21 cellular contexts compared by ENCODE assay signal in the genomic region with DNA sequence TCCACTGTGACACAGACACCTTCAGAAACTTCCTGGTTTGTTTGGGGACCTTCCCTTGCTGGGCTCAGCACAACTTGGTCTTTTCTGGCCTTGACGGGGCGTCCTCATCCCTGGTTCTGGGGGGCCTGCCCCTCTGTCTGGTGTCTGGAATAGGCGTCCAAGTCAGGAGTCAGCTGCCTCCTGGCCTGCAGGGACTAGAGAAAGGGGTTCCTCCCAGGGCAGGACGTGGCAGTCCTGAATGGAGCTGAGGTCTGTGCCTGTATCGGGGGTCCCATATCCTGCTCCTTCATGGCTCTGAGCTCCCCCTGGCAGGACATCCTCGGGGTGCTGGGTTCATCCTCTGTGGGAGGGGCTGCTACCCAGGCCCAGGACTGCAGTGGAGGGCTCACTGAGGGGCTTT.
DNase-seq lines count a peak whose midpoint lies in the region; ATAC-seq, FAIRE-seq and TF ChIP-seq lines count a peak whose summit lies in the region.
"Had no signal": no experiment of that assay in that cellular context is flagged by ENCODE, and none has a peak within 500 bp of the region (broad histone marks: within the 10 kb centered on the region; RNA-seq: fewer than 3 reads in every experiment).

No MANE protein-coding gene starts in this region.

- no peak for FAIRE-seq in GM12878 (lab: Jason Lieb, UNC)
- FAIRE-seq: A549, D721Med, G401.6, H54 had no signal

- H2AFZ ChIP-seq in GM12878 (ENCODE audit: control insufficient read depth, low read depth, low read length): no peak overlapping the region
- H2AFZ ChIP-seq: GM23248 had no signal

- in situ Hi-C loops in GM12878 (cut with MboI): no loop called here

- no peak for ATAC-seq in stimulated activated naive CD8-positive, alpha-beta T cell treated with anti-CD3 and anti-CD28 coated beads, Interleukin-15, amount 100 ng/mL, for 72 hours
- ATAC-seq in GM12878 (no peak), naive B cell (ENCODE audit: low read depth in 2 of 2) (no peak), GM18858 (IDR thresholded peaks at IDR 0.05; ENCODE audit: unreplicated experiment) (no peak)
- peak in 1 of 2 donors; percentile 22 for ATAC-seq in stimulated activated naive B cell treated with anti-CD40 and anti-IgM and Interleukin-4, amounts not matched to agents 10 μg/mL and 1 μg/mL and 100 μg/mL, for 72 hours (replicated peaks)
- ATAC-seq: A549; CD8-positive, alpha-beta T cell; HCT116 had no signal

- no peaks in the 10 kb centered on the region for H3K9me3 ChIP-seq in GM12878 (replicated peaks; ENCODE audit: control insufficient read depth, insufficient read depth, low read length)
- H3K9me3 ChIP-seq: A549 had no signal

- peak overlapping the region; percentile 44 for H3K4me2 ChIP-seq in GM12878 (ENCODE audit: control insufficient read depth, insufficient read depth)
- H3K4me2 ChIP-seq: A549 had no signal

- H3K4me1 ChIP-seq in GM12878 (ENCODE audit: control insufficient read depth, insufficient read depth, low read length): no peaks in the 10 kb centered on the region
- H3K4me1 ChIP-seq: A549 had no signal

- RAD21 ChIA-PET in GM12878 (lab: Charles Lee; ENCODE audit: unreplicated experiment): no interaction called here

- no peak for DNase-seq in stimulated activated naive CD8-positive, alpha-beta T cell treated with anti-CD3 and anti-CD28 coated beads, Interleukin-15, amount 100 ng/mL, for 72 hours
- DNase-seq in GM12878 (ENCODE audit: low read depth, low spot score) (no peak), naive B cell (no peak), GF-D8 (lab: John Stamatoyannopoulos, UW) (no peak)
- DNase-seq in stimulated activated naive B cell treated with anti-CD40 and anti-IgM and Interleukin-4, amounts not matched to agents 10 μg/mL and 1 μg/mL and 100 μg/mL, for 72 hours: no peak
- no peak for DNase-seq in activated CD4-positive, alpha-beta T cell treated with anti-CD3 and anti-CD28 coated beads, Interleukin-2, amount 10 ng/mL, durations not matched to agents 24 days and 14 days
- DNase-seq: CD8-positive, alpha-beta T cell; COR-L47; DMS153; DMS79 treated with DMSO at 0.1 percent for 48 hours; EL; GM23248 had no signal

- H3K36me3 Mint-ChIP-seq in stimulated activated naive CD8-positive, alpha-beta T cell treated with anti-CD3 and anti-CD28 coated beads, Interleukin-15, Interleukin-2, amounts not matched to agents 100 ng/mL and 50 ng/mL, for 24 hours (ENCODE audit: low read depth): peaks cover 1% of the 10 kb centered on the region
- H3K36me3 Mint-ChIP-seq in naive B cell: no peaks in the 10 kb centered on the region
- H3K36me3 Mint-ChIP-seq in stimulated activated naive B cell treated with anti-CD40 and anti-IgM and Interleukin-4, amounts not matched to agents 10 μg/mL and 1 μg/mL and 100 μg/mL, for 72 hours: peaks cover 17 to 27% of the 10 kb centered on the region in 2 donors
- no peaks in the 10 kb centered on the region for H3K36me3 Mint-ChIP-seq in activated CD4-positive, alpha-beta T cell treated with anti-CD3 and anti-CD28 coated beads, Interleukin-2, amount 10 ng/mL, durations not matched to agents 24 days and 14 days (ENCODE audit: low read depth)
- H3K36me3 Mint-ChIP-seq: CD14-positive monocyte; CD8-positive, alpha-beta T cell had no signal

- no peaks in the 10 kb centered on the region for H3K36me3 ChIP-seq in GM12878 (ENCODE audit: control insufficient read depth in 2 of 2, insufficient read depth in 2 of 2, low read length in 1 of 2)

- H3K27ac Mint-ChIP-seq in stimulated activated naive CD8-positive, alpha-beta T cell treated with anti-CD3 and anti-CD28 coated beads, Interleukin-15, Interleukin-2, amounts not matched to agents 100 ng/mL and 50 ng/mL, for 24 hours: no peak overlapping the region
- H3K27ac Mint-ChIP-seq in stimulated activated naive CD8-positive, alpha-beta T cell treated with anti-CD3 and anti-CD28 coated beads, Interleukin-15, amount 100 ng/mL, for 72 hours: no peak overlapping the region
- H3K27ac Mint-ChIP-seq in naive B cell: peak overlapping the region in 2 of 6 donors; percentile 47 to 57
- peak overlapping the region; percentile 84 for H3K27ac Mint-ChIP-seq in stimulated activated naive B cell treated with anti-CD40 and anti-IgM and Interleukin-4, amounts not matched to agents 10 μg/mL and 1 μg/mL and 100 μg/mL, for 72 hours
- H3K27ac Mint-ChIP-seq in activated CD4-positive, alpha-beta T cell treated with anti-CD3 and anti-CD28 coated beads, Interleukin-2, amount 10 ng/mL, durations not matched to agents 24 days and 14 days: no peak overlapping the region
- H3K27ac Mint-ChIP-seq: CD14-positive monocyte; CD8-positive, alpha-beta T cell had no signal

- TF ChIP-seq POLR2A in GM12878 (IDR thresholded peaks at IDR 0.05; ENCODE audit: low read depth, low read length): no peak

- H3K27ac ChIP-seq in GM12878 (ENCODE audit: control insufficient read depth, insufficient read depth): peak overlapping the region; percentile 70
- H3K27ac ChIP-seq: A549, GM23248, HL-60 had no signal

- peaks cover 68% of the 10 kb centered on the region for H3K79me2 ChIP-seq in GM12878 (ENCODE audit: control insufficient read depth, insufficient read depth, low read length)

- H3K9me3 Mint-ChIP-seq in stimulated activated naive CD8-positive, alpha-beta T cell treated with anti-CD3 and anti-CD28 coated beads, Interleukin-15, Interleukin-2, amounts not matched to agents 100 ng/mL and 50 ng/mL, for 24 hours: no peaks in the 10 kb centered on the region
- H3K9me3 Mint-ChIP-seq in stimulated activated naive CD8-positive, alpha-beta T cell treated with anti-CD3 and anti-CD28 coated beads, Interleukin-15, amount 100 ng/mL, for 72 hours: peaks cover 0 to 9% of the 10 kb centered on the region in 2 donors
- no peaks in the 10 kb centered on the region for H3K9me3 Mint-ChIP-seq in naive B cell
- H3K9me3 Mint-ChIP-seq in stimulated activated naive B cell treated with anti-CD40 and anti-IgM and Interleukin-4, amounts not matched to agents 10 μg/mL and 1 μg/mL and 100 μg/mL, for 72 hours: no peaks in the 10 kb centered on the region
- H3K9me3 Mint-ChIP-seq in activated CD4-positive, alpha-beta T cell treated with anti-CD3 and anti-CD28 coated beads, Interleukin-2, amount 10 ng/mL, durations not matched to agents 24 days and 14 days: no peaks in the 10 kb centered on the region
- H3K9me3 Mint-ChIP-seq: CD8-positive, alpha-beta T cell had no signal

- no CpG with 5 or more reads among the region's 6 CpGs for WGBS in GM12878 (ENCODE audit: insufficient coverage, insufficient replicate concordance, low lambda C conversion rate, missing lambda C conversion rate)

- TF ChIP-seq CTCF in GM12878 (IDR thresholded peaks at IDR 0.05 in 2 of 3, conservative IDR thresholded peaks at IDR 0.05 in 1 of 3; ENCODE audit: control insufficient read depth in 2 of 3, extremely low read depth in 1 of 3, insufficient read depth in 1 of 3, low read depth in 3 of 3, low read length in 3 of 3): no peak

- CTCF ChIA-PET in GM12878 (lab: Yijun Ruan, JAX): no interaction called here

- SMC1A ChIA-PET in GM12878 (lab: Charles Lee; ENCODE audit: uncharacterized antibody, unreplicated experiment): no interaction called here

- no peaks in the 10 kb centered on the region for H3K27me3 ChIP-seq in GM12878 (replicated peaks in 1 of 2; ENCODE audit: control insufficient read depth in 2 of 2, insufficient read depth in 2 of 2, low read length in 1 of 2)

- intact Hi-C loops in GM12878 (cut with micrococcal nuclease; ENCODE audit: unreplicated experiment): no loop called here
- intact Hi-C loops in activated CD4-positive, alpha-beta T cell treated with anti-CD3 and anti-CD28 coated beads, Interleukin-2, amount 10 ng/mL, durations not matched to agents 24 days and 14 days (cut with micrococcal nuclease): no loop called here

- H3K9ac ChIP-seq in GM12878 (ENCODE audit: control insufficient read depth, insufficient read depth, low read length): peak overlapping the region; percentile 50; the same call in 1 of the 2 replicates
- H3K9ac ChIP-seq: GM23248 had no signal

- peak overlapping the region; percentile 19 for H3K4me3 Mint-ChIP-seq in stimulated activated naive CD8-positive, alpha-beta T cell treated with anti-CD3 and anti-CD28 coated beads, Interleukin-15, Interleukin-2, amounts not matched to agents 100 ng/mL and 50 ng/mL, for 24 hours
- H3K4me3 Mint-ChIP-seq in stimulated activated naive CD8-positive, alpha-beta T cell treated with anti-CD3 and anti-CD28 coated beads, Interleukin-15, amount 100 ng/mL, for 72 hours: no peak overlapping the region
- H3K4me3 Mint-ChIP-seq in naive B cell: peak overlapping the region; percentile 59 to 88 (median 82)
- H3K4me3 Mint-ChIP-seq in stimulated activated naive B cell treated with anti-CD40 and anti-IgM and Interleukin-4, amounts not matched to agents 10 μg/mL and 1 μg/mL and 100 μg/mL, for 72 hours: peak overlapping the region; percentile 76 to 78
- H3K4me3 Mint-ChIP-seq in activated CD4-positive, alpha-beta T cell treated with anti-CD3 and anti-CD28 coated beads, Interleukin-2, amount 10 ng/mL, durations not matched to agents 24 days and 14 days: no peak overlapping the region
- H3K4me3 Mint-ChIP-seq: CD8-positive, alpha-beta T cell had no signal

- TF ChIP-seq EP300 in GM12878 (IDR thresholded peaks at IDR 0.05; ENCODE audit: borderline replicate concordance in 1 of 2, control insufficient read depth in 1 of 2, low read depth in 2 of 2, low read length in 2 of 2): no peak

- TF ChIP-seq RAD21 in GM12878 (IDR thresholded peaks at IDR 0.05; ENCODE audit: insufficient read depth, low read depth, low read length): no peak

- POLR2A ChIA-PET in GM12878 (lab: Charles Lee): no interaction called here

- no peaks in the 10 kb centered on the region for H4K20me1 ChIP-seq in GM12878 (ENCODE audit: control insufficient read depth, insufficient read depth)

- no peaks in the 10 kb centered on the region for H3K27me3 Mint-ChIP-seq in stimulated activated naive CD8-positive, alpha-beta T cell treated with anti-CD3 and anti-CD28 coated beads, Interleukin-15, Interleukin-2, amounts not matched to agents 100 ng/mL and 50 ng/mL, for 24 hours
- peaks cover 21% of the 10 kb centered on the region for H3K27me3 Mint-ChIP-seq in stimulated activated naive CD8-positive, alpha-beta T cell treated with anti-CD3 and anti-CD28 coated beads, Interleukin-15, amount 100 ng/mL, for 72 hours
- no peaks in the 10 kb centered on the region for H3K27me3 Mint-ChIP-seq in naive B cell
- H3K27me3 Mint-ChIP-seq in stimulated activated naive B cell treated with anti-CD40 and anti-IgM and Interleukin-4, amounts not matched to agents 10 μg/mL and 1 μg/mL and 100 μg/mL, for 72 hours: no peaks in the 10 kb centered on the region
- H3K27me3 Mint-ChIP-seq in activated CD4-positive, alpha-beta T cell treated with anti-CD3 and anti-CD28 coated beads, Interleukin-2, amount 10 ng/mL, durations not matched to agents 24 days and 14 days: peaks cover 8% of the 10 kb centered on the region

- BruUV-seq in GM12878 (replicated peaks; lab: Mats Ljungman, UMichigan): no TSS peak

- H3K4me3 ChIP-seq in GM12878: peak overlapping the region; percentile 41; the same call in 1 of the 2 replicates
- H3K4me3 ChIP-seq: A549, GM23248 had no signal

- H3K4me1 Mint-ChIP-seq in stimulated activated naive CD8-positive, alpha-beta T cell treated with anti-CD3 and anti-CD28 coated beads, Interleukin-15, Interleukin-2, amounts not matched to agents 100 ng/mL and 50 ng/mL, for 24 hours (ENCODE audit: low read depth): peaks cover 9% of the 10 kb centered on the region
- peaks cover 14% of the 10 kb centered on the region for H3K4me1 Mint-ChIP-seq in stimulated activated naive CD8-positive, alpha-beta T cell treated with anti-CD3 and anti-CD28 coated beads, Interleukin-15, amount 100 ng/mL, for 72 hours
- H3K4me1 Mint-ChIP-seq in naive B cell: peaks cover 0 to 22% (median 10%) of the 10 kb centered on the region in 3 donors
- peaks cover 7 to 33% of the 10 kb centered on the region in 2 donors for H3K4me1 Mint-ChIP-seq in stimulated activated naive B cell treated with anti-CD40 and anti-IgM and Interleukin-4, amounts not matched to agents 10 μg/mL and 1 μg/mL and 100 μg/mL, for 72 hours
- H3K4me1 Mint-ChIP-seq in activated CD4-positive, alpha-beta T cell treated with anti-CD3 and anti-CD28 coated beads, Interleukin-2, amount 10 ng/mL, durations not matched to agents 24 days and 14 days: no peaks in the 10 kb centered on the region
- H3K4me1 Mint-ChIP-seq: CD14-positive monocyte had no signal

Comparison
In these comparisons a context has a peak if more than half of its experiments do, and no peak if none do; other contexts are left out.
1. H3K4me3 Mint-ChIP-seq: peak in stimulated activated naive CD8-positive, alpha-beta T cell treated with anti-CD3 and anti-CD28 coated beads, Interleukin-15, Interleukin-2, amounts not matched to agents 100 ng/mL and 50 ng/mL, for 24 hours (single experiment), naive B cell (8 of 8) and stimulated activated naive B cell treated with anti-CD40 and anti-IgM and Interleukin-4, amounts not matched to agents 10 μg/mL and 1 μg/mL and 100 μg/mL, for 72 hours (2 of 2); none in stimulated activated naive CD8-positive, alpha-beta T cell treated with anti-CD3 and anti-CD28 coated beads, Interleukin-15, amount 100 ng/mL, for 72 hours (0 of 2) and activated CD4-positive, alpha-beta T cell treated with anti-CD3 and anti-CD28 coated beads, Interleukin-2, amount 10 ng/mL, durations not matched to agents 24 days and 14 days (single experiment).